In genomic region chr1:156727492-156727891, GRCh38 we compare ENCODE assay signal across 8 cellular contexts. TPM values are rescaled to one million over a fixed set of nuclear protein-coding genes. Genes with fewer than 3 reads are reported as not detected.
DNase-seq lines count a peak whose midpoint lies in the region; TF ChIP-seq lines count a peak whose summit lies in the region.

No MANE protein-coding gene starts in this region.

- no peaks in the 10 kb centered on the region for H3K9me3 ChIP-seq in neuronal stem cell (replicated peaks in 1 of 2; ENCODE audit: control insufficient read depth in 2 of 2, insufficient read depth in 1 of 2, low read depth in 1 of 2, low read length in 2 of 2)

- H3K36me3 Mint-ChIP-seq in CD14-positive monocyte (peaks cover 10 to 31% of the 10 kb centered on the region in 2 donors), endothelial cell (ENCODE audit: low read depth, unreplicated experiment) (peaks cover 22% of the 10 kb centered on the region), mesothelial cell of epicardium (peaks cover 15% of the 10 kb centered on the region)

- no peak overlapping the region for H3K4ac ChIP-seq in neuronal stem cell (ENCODE audit: low read length)

- peak overlapping the region; percentile 88 to 95 for H3K4me3 ChIP-seq in neuronal stem cell (ENCODE audit: low read length in 2 of 2)

- H3K9ac ChIP-seq in neuronal stem cell (ENCODE audit: low read depth, low read length, poor library complexity): no peak overlapping the region

- H2BK5ac ChIP-seq in neuronal stem cell (ENCODE audit: low read length): no peak overlapping the region

- WGBS in neuronal stem cell (ENCODE audit: extremely low coverage in 2 of 2, insufficient read length in 2 of 2, insufficient replicate concordance in 1 of 2), 2 donors: no CpG with 5 or more reads among the region's 7 CpGs

- no peak overlapping the region for H2AFZ ChIP-seq in neuronal stem cell (ENCODE audit: low read length)

- H3K27me3 Mint-ChIP-seq in CD14-positive monocyte (ENCODE audit: low read depth in 3 of 3): peaks cover 0 to 2% (median 0%) of the 10 kb centered on the region in 3 donors
- peaks cover 6% of the 10 kb centered on the region for H3K27me3 Mint-ChIP-seq in endothelial cell (ENCODE audit: unreplicated experiment)
- no peaks in the 10 kb centered on the region for H3K27me3 Mint-ChIP-seq in mesothelial cell of epicardium (ENCODE audit: low read depth)

- H3K18ac ChIP-seq in neuronal stem cell (ENCODE audit: low read length): no peak overlapping the region

- H3K79me1 ChIP-seq in neuronal stem cell (ENCODE audit: low read depth, low read length): peaks cover 5% of the 10 kb centered on the region

- no peak overlapping the region for H2BK15ac ChIP-seq in neuronal stem cell (ENCODE audit: low read length)

- no peak overlapping the region for H4K91ac ChIP-seq in neuronal stem cell (ENCODE audit: low read depth, low read length, poor library complexity)

- H3K27ac Mint-ChIP-seq in CD14-positive monocyte: peak overlapping the region in 4 of 7 donors; percentile 97 to 98 (median 98)
- H3K27ac Mint-ChIP-seq in endothelial cell (ENCODE audit: unreplicated experiment): peak overlapping the region; percentile 99
- H3K27ac Mint-ChIP-seq in mesothelial cell of epicardium: no peak overlapping the region

- H3K23ac ChIP-seq in neuronal stem cell (ENCODE audit: low read depth, low read length, poor library complexity): no peak overlapping the region

- H4K8ac ChIP-seq in neuronal stem cell (ENCODE audit: low read depth, low read length): no peak overlapping the region

- H3K9me3 Mint-ChIP-seq in CD14-positive monocyte (no peaks in the 10 kb centered on the region), endothelial cell (ENCODE audit: unreplicated experiment) (no peaks in the 10 kb centered on the region), mesothelial cell of epicardium (no peaks in the 10 kb centered on the region)

- no peak overlapping the region for H2AK5ac ChIP-seq in neuronal stem cell (ENCODE audit: low read depth, low read length)

- intact Hi-C loops in CD14-positive monocyte (cut with micrococcal nuclease): loop anchor here in 1 of 2 donors (2.0 to 10.0 kb wide), 4 partner anchors 39 to 223 kb away; partner anchors contain the start of gene MEF2D

- no peak overlapping the region for H3K27ac ChIP-seq in neuronal stem cell (replicated peaks; ENCODE audit: low read length)

- TF ChIP-seq CTCF in CD14-positive monocyte (IDR thresholded peaks at IDR 0.05) (no peak), endothelial cell (IDR thresholded peaks at IDR 0.05; ENCODE audit: unreplicated experiment) (no peak), mesothelial cell of epicardium (IDR thresholded peaks at IDR 0.05; ENCODE audit: unreplicated experiment) (no peak)

- peaks cover 28 to 61% of the 10 kb centered on the region in 2 donors for H3K36me3 ChIP-seq in neuronal stem cell (replicated peaks in 1 of 2; ENCODE audit: control insufficient read depth in 2 of 2, insufficient read depth in 2 of 2, low read length in 2 of 2)

- H3K4me2 ChIP-seq in neuronal stem cell (ENCODE audit: insufficient read depth, low read length, poor library complexity, severe bottlenecking): peak overlapping the region; percentile 86

- no peak overlapping the region for H2BK120ac ChIP-seq in neuronal stem cell (ENCODE audit: low read depth, low read length)

- H3K4me1 Mint-ChIP-seq in CD14-positive monocyte: peaks cover 18% of the 10 kb centered on the region
- H3K4me1 Mint-ChIP-seq in endothelial cell (ENCODE audit: unreplicated experiment): peaks cover 22% of the 10 kb centered on the region
- peaks cover 15% of the 10 kb centered on the region for H3K4me1 Mint-ChIP-seq in mesothelial cell of epicardium

- H3K14ac ChIP-seq in neuronal stem cell (ENCODE audit: low read length): no peak overlapping the region

- H3K4me1 ChIP-seq in neuronal stem cell (ENCODE audit: control insufficient read depth in 2 of 2, insufficient read depth in 1 of 2, low read depth in 1 of 2, low read length in 2 of 2): peaks cover 15 to 30% of the 10 kb centered on the region in 2 donors

- no peaks in the 10 kb centered on the region for H3K27me3 ChIP-seq in neuronal stem cell (ENCODE audit: control insufficient read depth in 3 of 3, insufficient read depth in 3 of 3, low read depth in 1 of 3, low read length in 3 of 3)

- H3K4me3 Mint-ChIP-seq in CD14-positive monocyte (peak overlapping the region; percentile 93 to 97), endothelial cell (ENCODE audit: unreplicated experiment) (peak overlapping the region; percentile 97), mesothelial cell of epicardium (no peak overlapping the region)

- no peak overlapping the region for H2BK12ac ChIP-seq in neuronal stem cell (ENCODE audit: low read length)

- DNase-seq in CD14-positive monocyte (ENCODE audit: low spot score) (no peak), MV-4-11 (lab: John Stamatoyannopoulos, UW) (peak; percentile 27), endothelial cell (ENCODE audit: low spot score) (no peak), neuronal stem cell (ENCODE audit: low spot score) (no peak), mesothelial cell of epicardium (ENCODE audit: low spot score in 2 of 2, unreplicated experiment in 2 of 2) (no peak), T-helper 9 cell (no peak), NCI-H146 treated with DMSO at 0.1 percent for 48 hours (lab: John Stamatoyannopoulos, UW; ENCODE audit: unreplicated experiment) (no peak), globus pallidus (ENCODE audit: low spot score) (no peak)

RNA-seq across cellular contexts. Expression of gene METTL25B, which starts 0.8 kb away (rescaled TPM):
- 1 to 10 TPM; 4.6 to 4.8 TPM for polyA plus RNA-seq in CD14-positive monocyte
- total RNA-seq in endothelial cell (ENCODE audit: unreplicated experiment) (19.3 TPM), mesothelial cell of epicardium (36.9 to 39.2 TPM (median 39.0 TPM) in 3 replicates)
- polyA plus RNA-seq in neuronal stem cell (2013, experiment 1 of 2): 48.9 TPM
- polyA plus RNA-seq in neuronal stem cell (2013, experiment 2 of 2): 45.3 TPM

RNA-seq across cellular contexts. Expression of gene ISG20L2, which starts 1.1 kb away (rescaled TPM):
- 10 to 100 TPM; 17.2 to 18.1 TPM for polyA plus RNA-seq in CD14-positive monocyte
- total RNA-seq in endothelial cell (ENCODE audit: unreplicated experiment) (33.4 TPM), mesothelial cell of epicardium (37.3 to 41.9 TPM (median 39.3 TPM) in 3 replicates)
- 32.9 TPM for polyA plus RNA-seq in neuronal stem cell (2013, experiment 1 of 2)
- 33.3 TPM for polyA plus RNA-seq in neuronal stem cell (2013, experiment 2 of 2)

RNA-seq across cellular contexts. Expression of gene MRPL24, which starts 13.4 kb away (rescaled TPM):
- polyA plus RNA-seq in CD14-positive monocyte: 10 to 100 TPM; 38.4 to 47.0 TPM
- 26.7 TPM for total RNA-seq in endothelial cell (ENCODE audit: unreplicated experiment)
- polyA plus RNA-seq in neuronal stem cell (2013, experiment 1 of 2): 31.9 TPM
- polyA plus RNA-seq in neuronal stem cell (2013, experiment 2 of 2): 30.3 TPM
- total RNA-seq in mesothelial cell of epicardium: 35.5 to 40.5 TPM (median 38.4 TPM) in 3 replicates

RNA-seq across cellular contexts. Expression of gene CRABP2, which starts 22.1 kb away (rescaled TPM):
- under 1 TPM in 1 of 2 donors, not detected in 1; 0.23 TPM for polyA plus RNA-seq in CD14-positive monocyte
- total RNA-seq in endothelial cell (ENCODE audit: unreplicated experiment) (9.5 TPM), mesothelial cell of epicardium (676 to 704 TPM (median 686 TPM) in 3 replicates)
- polyA plus RNA-seq in neuronal stem cell (2013, experiment 1 of 2): 479 TPM
- 474 TPM for polyA plus RNA-seq in neuronal stem cell (2013, experiment 2 of 2)

RNA-seq across cellular contexts. Expression of gene HDGF, which starts 24.0 kb away (rescaled TPM):
- 10 to 100 TPM; 23.9 to 49.9 TPM for polyA plus RNA-seq in CD14-positive monocyte
- total RNA-seq in endothelial cell (ENCODE audit: unreplicated experiment) (175 TPM), mesothelial cell of epicardium (176 to 183 TPM (median 182 TPM) in 3 replicates)
- polyA plus RNA-seq in neuronal stem cell (2013, experiment 1 of 2): 450 TPM
- 442 TPM for polyA plus RNA-seq in neuronal stem cell (2013, experiment 2 of 2)
